Comparison of ENCODE assay signal across 8 cellular contexts in genomic region chr4:74376888-74377483, GRCh38.
DNase-seq lines count a peak whose midpoint lies in the region; ATAC-seq lines count a peak whose summit lies in the region.

No MANE protein-coding gene starts in this region.

- DNase-seq in ELR (ENCODE audit: low read depth) (peak; percentile 75), NCI-H82 treated with DMSO at 0.1 percent for 48 hours (lab: John Stamatoyannopoulos, UW; ENCODE audit: unreplicated experiment) (peak; percentile 19), dedifferentiated amniotic fluid mesenchymal stem cell (ENCODE audit: extremely low spot score) (peak; percentile 89), medulla oblongata (ENCODE audit: extremely low spot score) (peak; percentile 46), HPDE6-E6E7 (ENCODE audit: extremely low spot score) (no peak), nucleus accumbens (lab: John Stamatoyannopoulos, UW) (no peak)
- no peak for DNase-seq in activated CD4-positive, CD25-positive, alpha-beta regulatory T cell treated with anti-CD3 and anti-CD28 coated beads, Interleukin-2, amount 50 U/mL, for 72 hours

- peak; percentile 43 for ATAC-seq in HG02642 (IDR thresholded peaks at IDR 0.05; ENCODE audit: poor library complexity, unreplicated experiment)

Comparison
In these comparisons a context has a peak if more than half of its experiments do, and no peak if none do; other contexts are left out.
1. DNase-seq: peak in ELR (single experiment), NCI-H82 treated with DMSO at 0.1 percent for 48 hours (single experiment), dedifferentiated amniotic fluid mesenchymal stem cell (single experiment) and medulla oblongata (single experiment); none in activated CD4-positive, CD25-positive, alpha-beta regulatory T cell treated with anti-CD3 and anti-CD28 coated beads, Interleukin-2, amount 50 U/mL, for 72 hours (single experiment), HPDE6-E6E7 (single experiment) and nucleus accumbens (0 of 56).